In the genomic region with DNA sequence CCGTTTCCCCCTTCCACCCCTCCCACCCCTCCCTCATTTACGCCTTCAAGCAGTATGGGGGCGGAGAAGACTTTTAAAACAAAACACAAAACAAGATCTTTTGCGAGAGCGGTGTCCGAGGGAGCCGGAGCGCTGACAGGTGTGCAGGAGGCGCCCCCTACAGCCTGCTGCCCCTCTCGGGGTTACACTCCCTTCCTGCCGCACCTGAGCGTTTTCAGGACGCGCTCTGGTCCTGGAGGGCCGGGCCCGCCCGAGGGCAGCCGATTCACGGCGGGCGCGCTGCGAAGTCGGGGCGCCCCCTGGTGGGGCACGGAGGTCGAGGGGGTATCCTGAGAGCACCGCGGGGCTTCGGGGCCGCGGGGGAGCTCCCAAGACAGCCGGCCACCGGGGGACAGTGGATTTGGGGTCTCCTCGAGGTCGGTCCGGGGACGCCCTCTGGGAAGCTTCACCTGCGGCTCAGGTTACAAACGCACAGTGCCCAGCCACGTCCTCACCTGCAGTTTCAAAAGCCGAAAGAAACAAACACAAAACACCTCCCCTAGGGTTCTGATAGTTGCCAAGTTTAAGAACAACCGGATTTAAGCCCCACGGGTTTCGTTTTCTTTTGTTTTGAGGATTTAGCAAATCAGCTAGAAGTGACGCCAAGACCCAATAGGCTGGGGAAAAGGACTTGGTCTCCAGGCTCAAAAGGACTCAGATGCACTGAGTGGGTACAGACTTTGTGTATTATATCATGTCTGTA, we compare ENCODE assay signal across 8 cellular contexts. TPM values are rescaled to one million over a fixed set of nuclear protein-coding genes. Genes with fewer than 3 reads are reported as not detected.
DNase-seq lines count a peak whose midpoint lies in the region; ATAC-seq lines count a peak whose summit lies in the region.

No MANE protein-coding gene starts in this region.

- peaks cover 83% of the 10 kb centered on the region for H3K27me3 Mint-ChIP-seq in activated CD4-positive, alpha-beta T cell treated with anti-CD3 and anti-CD28 coated beads, Interleukin-2, amount 10 ng/mL, durations not matched to agents 7 days and 5 days

- DNase-seq in NCI-H1417 (lab: John Stamatoyannopoulos, UW) (peak; percentile 68 to 84 (median 79)), NCI-H1417 treated with DMSO at 0.1 percent for 48 hours (lab: John Stamatoyannopoulos, UW) (no peak), NCI-H2029 (lab: John Stamatoyannopoulos, UW) (peak; percentile 54), ecto neural progenitor cell (ENCODE audit: low spot score) (peak; percentile 91), myocyte (ENCODE audit: low read depth) (peak; percentile 33)
- peak; percentile 72 for DNase-seq in activated CD4-positive, alpha-beta T cell treated with anti-CD3 and anti-CD28 coated beads, Interleukin-2, amount 10 ng/mL, durations not matched to agents 7 days and 5 days
- peak; percentile 74 to 89 for DNase-seq in stimulated activated effector memory CD8-positive, alpha-beta T cell treated with anti-CD3 and anti-CD28 coated beads, Interleukin-12 subunit alpha, Interleukin-12 subunit beta, amount 100 ng/mL, for 72 hours (ENCODE audit: low spot score in 2 of 2)

- ATAC-seq in HG02938 (IDR thresholded peaks at IDR 0.05; ENCODE audit: unreplicated experiment) = peak; percentile 54
- ATAC-seq in stimulated activated effector memory CD8-positive, alpha-beta T cell treated with anti-CD3 and anti-CD28 coated beads, Interleukin-12 subunit alpha, Interleukin-12 subunit beta, amount 100 ng/mL, for 72 hours = peak; percentile 92

- H3K27ac Mint-ChIP-seq in activated CD4-positive, alpha-beta T cell treated with anti-CD3 and anti-CD28 coated beads, Interleukin-2, amount 10 ng/mL, durations not matched to agents 7 days and 5 days = no peak overlapping the region
- H3K27ac Mint-ChIP-seq in stimulated activated effector memory CD8-positive, alpha-beta T cell treated with anti-CD3 and anti-CD28 coated beads, Interleukin-12 subunit alpha, Interleukin-12 subunit beta, amount 100 ng/mL, for 72 hours = no peak overlapping the region

- peaks cover 9% of the 10 kb centered on the region for H3K36me3 Mint-ChIP-seq in activated CD4-positive, alpha-beta T cell treated with anti-CD3 and anti-CD28 coated beads, Interleukin-2, amount 10 ng/mL, durations not matched to agents 7 days and 5 days (ENCODE audit: low read depth)
- no peaks in the 10 kb centered on the region for H3K36me3 Mint-ChIP-seq in stimulated activated effector memory CD8-positive, alpha-beta T cell treated with anti-CD3 and anti-CD28 coated beads, Interleukin-12 subunit alpha, Interleukin-12 subunit beta, amount 100 ng/mL, for 72 hours

- H3K4me1 Mint-ChIP-seq in activated CD4-positive, alpha-beta T cell treated with anti-CD3 and anti-CD28 coated beads, Interleukin-2, amount 10 ng/mL, durations not matched to agents 7 days and 5 days = peaks cover 45% of the 10 kb centered on the region
- peaks cover 28% of the 10 kb centered on the region for H3K4me1 Mint-ChIP-seq in stimulated activated effector memory CD8-positive, alpha-beta T cell treated with anti-CD3 and anti-CD28 coated beads, Interleukin-12 subunit alpha, Interleukin-12 subunit beta, amount 100 ng/mL, for 72 hours

- peaks cover 2% of the 10 kb centered on the region for H3K9me3 Mint-ChIP-seq in activated CD4-positive, alpha-beta T cell treated with anti-CD3 and anti-CD28 coated beads, Interleukin-2, amount 10 ng/mL, durations not matched to agents 7 days and 5 days
- no peaks in the 10 kb centered on the region for H3K9me3 Mint-ChIP-seq in stimulated activated effector memory CD8-positive, alpha-beta T cell treated with anti-CD3 and anti-CD28 coated beads, Interleukin-12 subunit alpha, Interleukin-12 subunit beta, amount 100 ng/mL, for 72 hours

- CTCF ChIA-PET in activated CD4-positive, alpha-beta T cell treated with anti-CD3 and anti-CD28 coated beads, Interleukin-2, amount 10 ng/mL, durations not matched to agents 7 days and 5 days (lab: Charles Lee) = interaction anchor here (0.5 to 4.0 kb wide), 16 partner anchors 8 to 456 kb away, joined by 3 to 45 read pairs (median 3); no protein-coding TSS in a partner anchor

- POLR2A ChIA-PET in activated CD4-positive, alpha-beta T cell treated with anti-CD3 and anti-CD28 coated beads, Interleukin-2, amount 10 ng/mL, durations not matched to agents 7 days and 5 days (lab: Charles Lee) = no interaction called here

- H3K4me3 Mint-ChIP-seq in activated CD4-positive, alpha-beta T cell treated with anti-CD3 and anti-CD28 coated beads, Interleukin-2, amount 10 ng/mL, durations not matched to agents 7 days and 5 days = peak overlapping the region; percentile 64
- peak overlapping the region; percentile 73 for H3K4me3 Mint-ChIP-seq in stimulated activated effector memory CD8-positive, alpha-beta T cell treated with anti-CD3 and anti-CD28 coated beads, Interleukin-12 subunit alpha, Interleukin-12 subunit beta, amount 100 ng/mL, for 72 hours

RNA-seq across cellular contexts. Expression of gene NEUROG2, which starts 8.0 kb away (rescaled TPM):
- total RNA-seq in activated CD4-positive, alpha-beta T cell treated with anti-CD3 and anti-CD28 coated beads, Interleukin-2, amount 10 ng/mL, durations not matched to agents 7 days and 5 days = not detected
- total RNA-seq in myocyte = 0.40 TPM in 1 of 2 replicates, not detected in the other
- polyA plus RNA-seq in myocyte (2012) = not detected
